15 cellular contexts compared by ENCODE assay signal in genomic region chr7:2807846-2808772, GRCh38. TPM values are rescaled to one million over a fixed set of nuclear protein-coding genes. Genes with fewer than 3 reads are reported as not detected.
DNase-seq lines count a peak whose midpoint lies in the region; ATAC-seq and TF ChIP-seq lines count a peak whose summit lies in the region.
"Had no signal": no experiment of that assay in that cellular context is flagged by ENCODE, and none has a peak within 500 bp of the region (broad histone marks: within the 10 kb centered on the region; RNA-seq: fewer than 3 reads in every experiment).

No MANE protein-coding gene starts in this region.

- H3K4me1 Mint-ChIP-seq in activated CD4-positive, alpha-beta T cell treated with anti-CD3 and anti-CD28 coated beads, Interleukin-2, amount 10 ng/mL, durations not matched to agents 24 days and 14 days = peaks cover 9% of the 10 kb centered on the region

- H3K79me2 ChIP-seq in smooth muscle cell (ENCODE audit: low read depth) = peaks cover 96% of the 10 kb centered on the region

- H3K36me3 ChIP-seq in endocrine pancreas (ENCODE audit: control insufficient read depth, insufficient read depth, low read length) (peaks cover 2% of the 10 kb centered on the region), smooth muscle cell (ENCODE audit: low read depth) (no peaks in the 10 kb centered on the region)

- peaks cover 6% of the 10 kb centered on the region for H3K4me1 ChIP-seq in endocrine pancreas (ENCODE audit: control insufficient read depth, insufficient read depth, low read length)
- H3K4me1 ChIP-seq in smooth muscle cell (ENCODE audit: low read depth) = peaks cover 28% of the 10 kb centered on the region

- H2AFZ ChIP-seq in smooth muscle cell (ENCODE audit: low read depth) = no peak overlapping the region

- peaks cover 77% of the 10 kb centered on the region for H4K20me1 ChIP-seq in smooth muscle cell (ENCODE audit: low read depth)

- intact Hi-C loops in activated CD4-positive, alpha-beta T cell treated with anti-CD3 and anti-CD28 coated beads, Interleukin-2, amount 10 ng/mL, durations not matched to agents 24 days and 14 days (cut with micrococcal nuclease) = no loop called here

- in situ Hi-C loops in ACHN (cut with HindIII; ENCODE audit: low pct_ligation_motif_present, low pct_unique_long_range_greater_than_20kb, low sequenced_read_pairs) = no loop called here

- DNase-seq in NCI-H748 (lab: John Stamatoyannopoulos, UW; ENCODE audit: unreplicated experiment) (peak; percentile 44), NCI-H748 treated with DMSO at 0.1 percent for 48 hours (lab: John Stamatoyannopoulos, UW) (no peak), smooth muscle cell (lab: John Stamatoyannopoulos, UW; ENCODE audit: unreplicated experiment) (no peak), SHP77 (lab: John Stamatoyannopoulos, UW) (no peak), ACHN (no peak)
- DNase-seq in activated CD4-positive, alpha-beta T cell treated with anti-CD3 and anti-CD28 coated beads, Interleukin-2, amount 10 ng/mL, durations not matched to agents 24 days and 14 days = no peak
- DNase-seq: effector CD4-positive, alpha-beta T cell; kidney; NCI-H69 had no signal

- H3K36me3 Mint-ChIP-seq in activated CD4-positive, alpha-beta T cell treated with anti-CD3 and anti-CD28 coated beads, Interleukin-2, amount 10 ng/mL, durations not matched to agents 24 days and 14 days (ENCODE audit: low read depth) = no peaks in the 10 kb centered on the region

- peak overlapping the region; percentile 45 for H3K4me2 ChIP-seq in smooth muscle cell

- WGBS in smooth muscle cell (ENCODE audit: low lambda C conversion rate) = 86% methylated on average over 21 of the region's 21 CpGs

- no peaks in the 10 kb centered on the region for H3K27me3 ChIP-seq in endocrine pancreas (ENCODE audit: control insufficient read depth, insufficient read depth, low read length)
- no peaks in the 10 kb centered on the region for H3K27me3 ChIP-seq in smooth muscle cell (ENCODE audit: low read depth)

- no peak overlapping the region for H3K27ac ChIP-seq in smooth muscle cell (ENCODE audit: low read depth)

- peak; percentile 60 for ATAC-seq in HG02852 (IDR thresholded peaks at IDR 0.05; ENCODE audit: unreplicated experiment)
- ATAC-seq: HCT116, right cardiac atrium had no signal

- no peak for TF ChIP-seq CTCF in smooth muscle cell (IDR thresholded peaks at IDR 0.05; ENCODE audit: borderline replicate concordance, insufficient read depth, poor library complexity, severe bottlenecking)

- no peak overlapping the region for H3K27ac Mint-ChIP-seq in activated CD4-positive, alpha-beta T cell treated with anti-CD3 and anti-CD28 coated beads, Interleukin-2, amount 10 ng/mL, durations not matched to agents 24 days and 14 days
- H3K27ac Mint-ChIP-seq: activated T-helper 2 cell treated with anti-CD3 and anti-CD28 coated beads, Interferon-gamma antibody, Interleukin-2, Interleukin-4, amounts not matched to agents 10 μg/mL and 5 μg/mL and 100 μg/mL, durations not matched to agents 14 hours and 24 hours and 36 hours had no signal

- H3K9ac ChIP-seq in endocrine pancreas (ENCODE audit: control insufficient read depth, insufficient read depth, low read length) (no peak overlapping the region), smooth muscle cell (ENCODE audit: low read depth) (no peak overlapping the region)

- H3K4me3 ChIP-seq in endocrine pancreas (ENCODE audit: control insufficient read depth, insufficient read depth, low read length) (peak overlapping the region; percentile 37), smooth muscle cell (no peak overlapping the region)
- H3K4me3 ChIP-seq: A549 had no signal

- H3K27me3 Mint-ChIP-seq in activated CD4-positive, alpha-beta T cell treated with anti-CD3 and anti-CD28 coated beads, Interleukin-2, amount 10 ng/mL, durations not matched to agents 24 days and 14 days = no peaks in the 10 kb centered on the region

- H3F3A ChIP-seq in smooth muscle cell (ENCODE audit: low read depth) = peaks cover 11% of the 10 kb centered on the region

- H3K9me3 ChIP-seq in endocrine pancreas (ENCODE audit: control insufficient read depth, low read length) (no peaks in the 10 kb centered on the region), smooth muscle cell (replicated peaks; ENCODE audit: low read depth) (no peaks in the 10 kb centered on the region)
- H3K9me3 ChIP-seq: A549 had no signal

- no peaks in the 10 kb centered on the region for H3K9me3 Mint-ChIP-seq in activated CD4-positive, alpha-beta T cell treated with anti-CD3 and anti-CD28 coated beads, Interleukin-2, amount 10 ng/mL, durations not matched to agents 24 days and 14 days
- H3K9me3 Mint-ChIP-seq: activated T-helper 2 cell treated with anti-CD3 and anti-CD28 coated beads, Interferon-gamma antibody, Interleukin-2, Interleukin-4, amounts not matched to agents 10 μg/mL and 5 μg/mL and 100 μg/mL, durations not matched to agents 14 hours and 24 hours and 36 hours had no signal

- H3K4me3 Mint-ChIP-seq in activated CD4-positive, alpha-beta T cell treated with anti-CD3 and anti-CD28 coated beads, Interleukin-2, amount 10 ng/mL, durations not matched to agents 24 days and 14 days = no peak overlapping the region

RNA-seq across cellular contexts. Expression of gene GNA12, which starts 36.0 kb away (rescaled TPM):
- 20.3 and 32.9 TPM in 2 replicates for total RNA-seq in smooth muscle cell
- 34.7 and 41.2 TPM in 2 replicates for polyA plus RNA-seq in smooth muscle cell
- 30.6 and 31.0 TPM in 2 replicates for total RNA-seq in activated CD4-positive, alpha-beta T cell treated with anti-CD3 and anti-CD28 coated beads, Interleukin-2, amount 10 ng/mL, durations not matched to agents 24 days and 14 days
